15 cellular contexts compared by ENCODE assay signal in genomic region chr1:180358649-180359048, GRCh38.
DNase-seq lines count a peak whose midpoint lies in the region; ATAC-seq, FAIRE-seq and TF ChIP-seq lines count a peak whose summit lies in the region.
"Had no signal": no experiment of that assay in that cellular context is flagged by ENCODE, and none has a peak within 500 bp of the region (broad histone marks: within the 10 kb centered on the region; RNA-seq: fewer than 3 reads in every experiment).

No MANE protein-coding gene starts in this region.

- no peaks in the 10 kb centered on the region for H3K79me2 ChIP-seq in GM23338 (replicated peaks; ENCODE audit: insufficient read depth)

- H3K4me1 ChIP-seq in SJCRH30 = peaks cover 25% of the 10 kb centered on the region
- H3K4me1 ChIP-seq in small intestine (ENCODE audit: control insufficient read depth in 2 of 2, insufficient read depth in 1 of 2, low read depth in 1 of 2, low read length in 1 of 2) = no peaks in the 10 kb centered on the region
- H3K4me1 ChIP-seq in GM23338 (ENCODE audit: insufficient read depth) = peaks cover 16% of the 10 kb centered on the region; the same call in 1 of the 2 replicates

- no peak overlapping the region for H3K4me3 Mint-ChIP-seq in GM23338
- H3K4me3 Mint-ChIP-seq: immature natural killer cell, neural crest cell had no signal

- H3K27ac ChIP-seq in SJCRH30 = no peak overlapping the region
- H3K27ac ChIP-seq in small intestine (ENCODE audit: low read depth in 1 of 2, low read length in 1 of 2) = no peak overlapping the region
- H3K27ac ChIP-seq in GM23338 (ENCODE audit: low read depth) = no peak overlapping the region

- 21 to 43% (median 33%) methylated on average over 1 of the region's 1 CpG for WGBS in small intestine, 3 donors

- no peaks in the 10 kb centered on the region for H3F3A ChIP-seq in GM23338 (replicated peaks; ENCODE audit: low read depth)

- FAIRE-seq in small intestine (lab: Jason Lieb, UNC) (no peak), H54 (lab: Jason Lieb, UNC) (no peak)
- FAIRE-seq: GM18507 had no signal

- H2AFZ ChIP-seq in GM23338 = no peak overlapping the region

- H3K4me3 ChIP-seq in SJCRH30 = no peak overlapping the region
- no peak overlapping the region for H3K4me3 ChIP-seq in fibroblast of villous mesenchyme (ENCODE audit: low read depth, low read length)
- no peak overlapping the region for H3K4me3 ChIP-seq in small intestine (ENCODE audit: low read depth in 1 of 2, low read length in 2 of 2)
- no peak overlapping the region for H3K4me3 ChIP-seq in GM23338

- peaks cover 4% of the 10 kb centered on the region; the same call in 1 of the 2 replicates for H4K20me1 ChIP-seq in GM23338 (replicated peaks; ENCODE audit: insufficient read depth)

- peak; percentile 33 for DNase-seq in NCI-H1048 (lab: John Stamatoyannopoulos, UW)
- DNase-seq in SJCRH30 = peak; percentile 78 to 86
- DNase-seq in fibroblast of villous mesenchyme (ENCODE audit: low read depth) = peak; percentile 59
- peak; percentile 25 for DNase-seq in retina
- no peak for DNase-seq in small intestine
- DNase-seq in GM23338 (ENCODE audit: low spot score) = no peak
- DNase-seq in H54 (ENCODE audit: insufficient read length, low spot score) = no peak
- DNase-seq: activated T-cell treated with anti-CD3 and anti-CD28 coated beads for 4 hours; aorta; immature natural killer cell; MV-4-11; stimulated activated naive CD4-positive, alpha-beta T cell had no signal

- ATAC-seq in GM23338 = no peak
- ATAC-seq: Panc1 had no signal

- no peaks in the 10 kb centered on the region for H3K9me2 ChIP-seq in GM23338 (ENCODE audit: insufficient read depth)

- no peaks in the 10 kb centered on the region for H3K27me3 Mint-ChIP-seq in GM23338 (ENCODE audit: insufficient read depth, low read depth, poor library complexity)

- H3K36me3 Mint-ChIP-seq in GM23338 (ENCODE audit: low read depth) = no peaks in the 10 kb centered on the region
- H3K36me3 Mint-ChIP-seq: immature natural killer cell had no signal

- H3K27ac Mint-ChIP-seq in GM23338 = no peak overlapping the region; the same call in 1 of the 2 replicates
- H3K27ac Mint-ChIP-seq: immature natural killer cell had no signal

- no peaks in the 10 kb centered on the region for H3K9me3 Mint-ChIP-seq in GM23338
- H3K9me3 Mint-ChIP-seq: immature natural killer cell, neural crest cell had no signal

- peaks cover 36% of the 10 kb centered on the region for H3K4me1 Mint-ChIP-seq in GM23338

- no peaks in the 10 kb centered on the region for H3K27me3 ChIP-seq in SJCRH30
- H3K27me3 ChIP-seq in small intestine (ENCODE audit: control insufficient read depth in 2 of 2, insufficient read depth in 2 of 2, low read length in 2 of 2) = no peaks in the 10 kb centered on the region
- no peaks in the 10 kb centered on the region for H3K27me3 ChIP-seq in GM23338 (ENCODE audit: insufficient read depth)

- H3K9me3 ChIP-seq in SJCRH30 (replicated peaks) (no peaks in the 10 kb centered on the region), small intestine (ENCODE audit: control insufficient read depth, low read depth) (no peaks in the 10 kb centered on the region)

- no peak overlapping the region for H3K4me2 ChIP-seq in GM23338

- no peak for TF ChIP-seq CTCF in fibroblast of villous mesenchyme (IDR thresholded peaks at IDR 0.05; ENCODE audit: insufficient read depth, low read depth, low read length)
- TF ChIP-seq CTCF in GM23338 (conservative IDR thresholded peaks at IDR 0.05; ENCODE audit: low read depth in 2 of 2) = no peak

- TF ChIP-seq POLR2A in H54 (IDR thresholded peaks at IDR 0.05; ENCODE audit: low read depth, low read length) = no peak

- H3K36me3 ChIP-seq in SJCRH30 (no peaks in the 10 kb centered on the region), small intestine (ENCODE audit: control insufficient read depth in 2 of 2, insufficient read depth in 2 of 2, low read length in 2 of 2) (peaks cover 0 to 2% of the 10 kb centered on the region in 2 donors), GM23338 (ENCODE audit: insufficient read depth) (no peaks in the 10 kb centered on the region)

TF ChIP-seq in GM23338, 12 proteins besides CTCF, POLR2A, EP300 and RAD21 (continues in another document):
- TF ChIP-seq POLR2AphosphoS5 (IDR thresholded peaks at IDR 0.05; ENCODE audit: low read depth) (no peak), EZH2phosphoT487 (IDR thresholded peaks at IDR 0.05; ENCODE audit: unreplicated experiment) (no peak), STAT1 (IDR thresholded peaks at IDR 0.05; ENCODE audit: unreplicated experiment) (no peak), ETS1 (IDR thresholded peaks at IDR 0.05) (no peak), CREB1 (CRISPR knock-in tag; IDR thresholded peaks at IDR 0.05; ENCODE audit: low read depth) (no peak), ZNF114 (CRISPR knock-in tag; IDR thresholded peaks at IDR 0.05) (no peak)
- TF ChIP-seq, protein P1, sequence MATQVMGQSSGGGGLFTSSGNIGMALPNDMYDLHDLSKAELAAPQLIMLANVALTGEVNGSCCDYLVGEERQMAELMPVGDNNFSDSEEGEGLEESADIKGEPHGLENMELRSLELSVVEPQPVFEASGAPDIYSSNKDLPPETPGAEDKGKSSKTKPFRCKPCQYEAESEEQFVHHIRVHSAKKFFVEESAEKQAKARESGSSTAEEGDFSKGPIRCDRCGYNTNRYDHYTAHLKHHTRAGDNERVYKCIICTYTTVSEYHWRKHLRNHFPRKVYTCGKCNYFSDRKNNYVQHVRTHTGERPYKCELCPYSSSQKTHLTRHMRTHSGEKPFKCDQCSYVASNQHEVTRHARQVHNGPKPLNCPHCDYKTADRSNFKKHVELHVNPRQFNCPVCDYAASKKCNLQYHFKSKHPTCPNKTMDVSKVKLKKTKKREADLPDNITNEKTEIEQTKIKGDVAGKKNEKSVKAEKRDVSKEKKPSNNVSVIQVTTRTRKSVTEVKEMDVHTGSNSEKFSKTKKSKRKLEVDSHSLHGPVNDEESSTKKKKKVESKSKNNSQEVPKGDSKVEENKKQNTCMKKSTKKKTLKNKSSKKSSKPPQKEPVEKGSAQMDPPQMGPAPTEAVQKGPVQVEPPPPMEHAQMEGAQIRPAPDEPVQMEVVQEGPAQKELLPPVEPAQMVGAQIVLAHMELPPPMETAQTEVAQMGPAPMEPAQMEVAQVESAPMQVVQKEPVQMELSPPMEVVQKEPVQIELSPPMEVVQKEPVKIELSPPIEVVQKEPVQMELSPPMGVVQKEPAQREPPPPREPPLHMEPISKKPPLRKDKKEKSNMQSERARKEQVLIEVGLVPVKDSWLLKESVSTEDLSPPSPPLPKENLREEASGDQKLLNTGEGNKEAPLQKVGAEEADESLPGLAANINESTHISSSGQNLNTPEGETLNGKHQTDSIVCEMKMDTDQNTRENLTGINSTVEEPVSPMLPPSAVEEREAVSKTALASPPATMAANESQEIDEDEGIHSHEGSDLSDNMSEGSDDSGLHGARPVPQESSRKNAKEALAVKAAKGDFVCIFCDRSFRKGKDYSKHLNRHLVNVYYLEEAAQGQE (IDR thresholded peaks at IDR 0.05; ENCODE audit: unreplicated experiment) = no peak

Comparison
In these comparisons a context has a peak if more than half of its experiments do, and no peak if none do; other contexts are left out.
1. DNase-seq: peak in NCI-H1048 (single experiment), SJCRH30 (2 of 2), fibroblast of villous mesenchyme (single experiment) and retina (single experiment); none in small intestine (single experiment), GM23338 (single experiment) and H54 (single experiment).